Comparison of ENCODE assay signal across 10 cellular contexts in the genomic region with DNA sequence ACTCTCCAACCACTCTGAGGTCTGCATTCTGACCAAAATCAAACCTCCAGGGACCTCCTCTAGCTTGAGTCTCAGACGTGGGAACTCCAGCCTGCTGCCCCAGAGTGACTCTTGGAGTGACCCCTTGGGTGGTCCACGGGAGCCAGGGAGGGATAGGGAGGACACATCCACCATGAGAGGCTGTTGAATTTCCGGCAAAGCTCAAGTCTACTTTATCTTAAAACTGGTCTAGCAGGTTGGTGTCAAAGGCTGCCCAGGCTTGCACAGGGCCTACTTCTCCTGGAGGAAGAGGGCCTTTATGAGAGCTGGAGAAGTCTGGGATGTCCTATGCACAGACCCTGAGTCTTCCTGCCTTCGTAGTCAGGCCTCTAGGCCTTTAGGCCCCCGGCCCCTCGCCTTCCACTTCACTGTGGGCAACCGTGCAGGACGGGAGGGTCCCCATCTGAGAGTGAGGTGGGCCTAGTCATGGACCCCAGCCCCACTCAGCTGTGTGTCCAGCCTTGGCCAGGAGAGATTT. TPM values are rescaled to one million over a fixed set of nuclear protein-coding genes. Genes with fewer than 3 reads are reported as not detected.
A peak's percentile ranks its signal among the peaks of the same experiment; 100 is the strongest.
DNase-seq lines count a peak whose midpoint lies in the region; ATAC-seq and TF ChIP-seq lines count a peak whose summit lies in the region.
"Had no signal": no experiment of that assay in that cellular context is flagged by ENCODE, and none has a peak within 500 bp of the region (broad histone marks: within the 10 kb centered on the region; RNA-seq: fewer than 3 reads in every experiment).

No MANE protein-coding gene starts in this region.

- dilution Hi-C loops in mammary epithelial cell (cut with HindIII; ENCODE audit: low sequenced_read_pairs): loop anchor here (5.0 kb wide), 2 partner anchors 65 to 240 kb away; no protein-coding TSS in a partner anchor

- TF ChIP-seq EP300 in upper lobe of left lung (IDR thresholded peaks at IDR 0.05): peak in 1 of 4 donors; percentile 10

- H3K9ac ChIP-seq in mammary epithelial cell (ENCODE audit: insufficient read depth, low read length) (peak overlapping the region; percentile 26), mucosa of stomach (ENCODE audit: low read length) (peak overlapping the region; percentile 76)

- no TSS peak for BruUV-seq in mammary epithelial cell (replicated peaks; lab: Mats Ljungman, UMichigan)

- no peak for TF ChIP-seq CTCF in mammary epithelial cell (conservative IDR thresholded peaks at IDR 0.05 in 1 of 2, IDR thresholded peaks at IDR 0.05 in 1 of 2; ENCODE audit: extremely low read depth in 1 of 2, insufficient read depth in 1 of 2, low read depth in 1 of 2, low read length in 2 of 2)
- no peak for TF ChIP-seq CTCF in upper lobe of left lung (IDR thresholded peaks at IDR 0.05)

- peaks cover 42% of the 10 kb centered on the region for H3K36me3 Mint-ChIP-seq in activated naive CD4-positive, alpha-beta T cell treated with anti-CD3 and anti-CD28 coated beads for 36 hours (ENCODE audit: low read depth)

- H3K27me3 ChIP-seq in mammary epithelial cell (ENCODE audit: insufficient read depth, low read length) (no peaks in the 10 kb centered on the region), mucosa of stomach (ENCODE audit: control insufficient read depth, insufficient read depth, low read length) (no peaks in the 10 kb centered on the region), upper lobe of left lung (no peaks in the 10 kb centered on the region)

- H2AFZ ChIP-seq in mammary epithelial cell (ENCODE audit: low read depth, low read length): peak overlapping the region; percentile 81

- H3K36me3 ChIP-seq in mammary epithelial cell (ENCODE audit: insufficient read depth, low read length): peaks cover 2% of the 10 kb centered on the region
- no peaks in the 10 kb centered on the region for H3K36me3 ChIP-seq in mucosa of stomach (ENCODE audit: control insufficient read depth, insufficient read depth, low read length)
- H3K36me3 ChIP-seq in upper lobe of left lung: peaks cover 0 to 39% (median 20%) of the 10 kb centered on the region in 4 donors

- H3K27ac Mint-ChIP-seq in activated naive CD4-positive, alpha-beta T cell treated with anti-CD3 and anti-CD28 coated beads for 36 hours: peak overlapping the region; percentile 100

- H3K4me3 ChIP-seq in mammary epithelial cell (replicated peaks in 1 of 3; ENCODE audit: insufficient read depth in 1 of 3, low read depth in 2 of 3, low read length in 3 of 3) (no peak overlapping the region), mucosa of stomach (ENCODE audit: low read length) (no peak overlapping the region), upper lobe of left lung (no peak overlapping the region)

- peak overlapping the region; percentile 68 for H3K4me3 Mint-ChIP-seq in activated naive CD4-positive, alpha-beta T cell treated with anti-CD3 and anti-CD28 coated beads for 36 hours

- peaks cover 84% of the 10 kb centered on the region for H3K4me1 Mint-ChIP-seq in activated naive CD4-positive, alpha-beta T cell treated with anti-CD3 and anti-CD28 coated beads for 36 hours (ENCODE audit: low read depth)

- no peaks in the 10 kb centered on the region for H3K9me3 Mint-ChIP-seq in activated naive CD4-positive, alpha-beta T cell treated with anti-CD3 and anti-CD28 coated beads for 36 hours

- ATAC-seq in upper lobe of left lung (ENCODE audit: low FRiP score in 2 of 2) (no peak), GM19328 (IDR thresholded peaks at IDR 0.05; ENCODE audit: unreplicated experiment) (no peak)

- CTCF ChIA-PET in activated naive CD4-positive, alpha-beta T cell treated with anti-CD3 and anti-CD28 coated beads for 36 hours (lab: Charles Lee): interaction anchor here (1.1 to 11.1 kb wide), 5 partner anchors 10 to 31 kb away, joined by 3 to 234 read pairs (median 94); a partner anchor contains a TSS
- CTCF ChIA-PET in mammary epithelial cell (lab: Charles Lee; ENCODE audit: low non-redundant PET): no interaction called here

- peak overlapping the region; percentile 55 for H3K4me2 ChIP-seq in mammary epithelial cell (ENCODE audit: insufficient read depth, low read depth, low read length)

- no peaks in the 10 kb centered on the region for H3K27me3 Mint-ChIP-seq in activated naive CD4-positive, alpha-beta T cell treated with anti-CD3 and anti-CD28 coated beads for 36 hours (ENCODE audit: low read depth)

- H4K20me1 ChIP-seq in mammary epithelial cell (ENCODE audit: insufficient read depth, low read length): no peaks in the 10 kb centered on the region

- intact Hi-C loops in activated naive CD4-positive, alpha-beta T cell treated with anti-CD3 and anti-CD28 coated beads for 36 hours (cut with micrococcal nuclease): no loop called here
- intact Hi-C loops in mammary epithelial cell (cut with micrococcal nuclease) (loop anchor here (1.0 kb wide), 1 partner anchor 9 kb away; a partner anchor contains a TSS), posterior vena cava (cut with DNase I) (no loop called here)

- TF ChIP-seq POLR2A in upper lobe of left lung (IDR thresholded peaks at IDR 0.05): no peak

- in situ Hi-C loops in mammary epithelial cell (cut with MboI; ENCODE audit: low sequenced_read_pairs in 2 of 2): no loop called here

- H3K4me1 ChIP-seq in mammary epithelial cell (ENCODE audit: insufficient read depth, low read length) (peaks cover 38% of the 10 kb centered on the region), mucosa of stomach (ENCODE audit: control insufficient read depth, insufficient read depth, low read length) (peaks cover 41% of the 10 kb centered on the region), upper lobe of left lung (peaks cover 78 to 88% (median 87%) of the 10 kb centered on the region in 4 donors)

- H3K79me2 ChIP-seq in mammary epithelial cell (ENCODE audit: insufficient read depth, low read length): no peaks in the 10 kb centered on the region

- peak overlapping the region; percentile 38 for H3K27ac ChIP-seq in mammary epithelial cell (ENCODE audit: insufficient read depth, low read depth, low read length)
- H3K27ac ChIP-seq in upper lobe of left lung: peak overlapping the region; percentile 94 to 96 (median 95)
- H3K27ac ChIP-seq: WERI-Rb-1 had no signal

- 0% methylated on average over 5 of the region's 8 CpGs for WGBS in mammary epithelial cell (ENCODE audit: low coverage, missing lambda C conversion rate)
- 56 to 63% methylated on average over 2 to 8 of the region's 8 CpGs for whole genome bisulfite sequencing in upper lobe of left lung, 2 donors

- peak; percentile 17 for DNase-seq in activated naive CD4-positive, alpha-beta T cell treated with anti-CD3 and anti-CD28 coated beads for 36 hours
- no peak for DNase-seq in activated naive CD4-positive, alpha-beta T cell (lab: John Stamatoyannopoulos, UW)
- DNase-seq in mammary epithelial cell (peak; percentile 68), upper lobe of left lung (no peak), HuH-7.5 (ENCODE audit: low spot score) (no peak), posterior vena cava (ENCODE audit: low spot score) (no peak)
- DNase-seq: NCI-H345, WERI-Rb-1 had no signal

- H3K9me3 ChIP-seq in mammary epithelial cell (replicated peaks; ENCODE audit: insufficient read depth, low read length) (no peaks in the 10 kb centered on the region), mucosa of stomach (ENCODE audit: control insufficient read depth, low read length) (no peaks in the 10 kb centered on the region), upper lobe of left lung (no peaks in the 10 kb centered on the region)

RNA-seq across cellular contexts. Expression of a gene that starts 8.8 kb away (rescaled TPM):
- 100 to 1,000 TPM; 136 to 138 TPM for total RNA-seq in activated naive CD4-positive, alpha-beta T cell treated with anti-CD3 and anti-CD28 coated beads for 36 hours
- total RNA-seq in mammary epithelial cell (1 to 10 TPM; 1.8 to 2.8 TPM), upper lobe of left lung (10 to 100 TPM; 35.8 to 66.9 (median 43.1) TPM), posterior vena cava (10 to 100 TPM in 1 of 2 donors, 1 to 10 TPM in 1; 8.6 to 12.5 TPM)
- polyA plus RNA-seq in mammary epithelial cell: 3.6 TPM
- polyA minus RNA-seq in mammary epithelial cell: 8.8 TPM

RNA-seq across cellular contexts. Expression of a gene that starts 14.2 kb away (rescaled TPM):
- 100 to 1,000 TPM; 105 to 106 TPM for total RNA-seq in activated naive CD4-positive, alpha-beta T cell treated with anti-CD3 and anti-CD28 coated beads for 36 hours
- 100 to 1,000 TPM in 1 of 2 donors, 10 to 100 TPM in 1; 94.9 to 138 TPM for total RNA-seq in mammary epithelial cell
- 259 TPM for polyA plus RNA-seq in mammary epithelial cell
- 258 TPM for polyA minus RNA-seq in mammary epithelial cell
- 100 to 1,000 TPM in 1 of 6 donors, 10 to 100 TPM in 5; 30.2 to 102 (median 70.1) TPM for total RNA-seq in upper lobe of left lung
- 10 to 100 TPM; 21.8 to 32.9 TPM for total RNA-seq in posterior vena cava

RNA-seq across cellular contexts. Expression of a gene that starts 33.4 kb away (rescaled TPM):
- total RNA-seq in activated naive CD4-positive, alpha-beta T cell treated with anti-CD3 and anti-CD28 coated beads for 36 hours: 10 to 100 TPM; 27.0 to 30.4 TPM
- total RNA-seq in mammary epithelial cell (10 to 100 TPM; 14.2 to 23.1 TPM), upper lobe of left lung (10 to 100 TPM in 3 of 6 donors, 1 to 10 TPM in 3; 5.0 to 25.3 (median 9.6) TPM), posterior vena cava (10 to 100 TPM; 10.9 to 12.6 TPM)
- polyA plus RNA-seq in mammary epithelial cell: 15.4 TPM
- 8.5 TPM for polyA minus RNA-seq in mammary epithelial cell

RNA-seq across cellular contexts. Expression of a gene that starts 35.2 kb away (rescaled TPM):
- 1 to 10 TPM; 3.1 to 3.8 TPM for total RNA-seq in activated naive CD4-positive, alpha-beta T cell treated with anti-CD3 and anti-CD28 coated beads for 36 hours
- total RNA-seq in mammary epithelial cell: 1 to 10 TPM in 1 of 2 donors, under 1 TPM in 1; 0.80 to 6.5 TPM
- polyA plus RNA-seq in mammary epithelial cell: 2.1 TPM
- not detected for polyA minus RNA-seq in mammary epithelial cell
- 1 to 10 TPM; 4.7 to 7.5 (median 5.7) TPM for total RNA-seq in upper lobe of left lung
- total RNA-seq in posterior vena cava: 10 to 100 TPM in 1 of 2 donors, 1 to 10 TPM in 1; 9.8 to 11.4 TPM

Comparison
In these comparisons a context has a peak if more than half of its experiments do, and no peak if none do; other contexts are left out.
1. DNase-seq: peak in activated naive CD4-positive, alpha-beta T cell treated with anti-CD3 and anti-CD28 coated beads for 36 hours (single experiment) and mammary epithelial cell (single experiment); none in activated naive CD4-positive, alpha-beta T cell (0 of 4), upper lobe of left lung (0 of 2), HuH-7.5 (single experiment) and posterior vena cava (single experiment).